ENCODE assay signal across 2 cellular contexts in genomic region chr14:90298230-90298629, GRCh38.
TF ChIP-seq lines count a peak whose summit lies in the region.

No MANE protein-coding gene starts in this region.

TF ChIP-seq in IMR-90, 13 proteins besides CTCF, POLR2A, EP300 and RAD21:
- TF ChIP-seq ELK1 (IDR thresholded peaks at IDR 0.05; ENCODE audit: borderline replicate concordance, low read depth, low read length) (no peak), SMC3 (IDR thresholded peaks at IDR 0.05; ENCODE audit: low read depth, low read length) (no peak), MAZ (IDR thresholded peaks at IDR 0.05; ENCODE audit: borderline replicate concordance, low read depth, low read length) (no peak), RCOR1 (IDR thresholded peaks at IDR 0.05; ENCODE audit: insufficient replicate concordance, low read length) (no peak), MAFK (IDR thresholded peaks at IDR 0.05; ENCODE audit: low read depth, low read length) (peak; percentile 56), BHLHE40 (IDR thresholded peaks at IDR 0.05; ENCODE audit: low read depth, low read length) (no peak), RFX5 (IDR thresholded peaks at IDR 0.05; ENCODE audit: low read depth, low read length) (no peak)
- TF ChIP-seq, protein P1, sequence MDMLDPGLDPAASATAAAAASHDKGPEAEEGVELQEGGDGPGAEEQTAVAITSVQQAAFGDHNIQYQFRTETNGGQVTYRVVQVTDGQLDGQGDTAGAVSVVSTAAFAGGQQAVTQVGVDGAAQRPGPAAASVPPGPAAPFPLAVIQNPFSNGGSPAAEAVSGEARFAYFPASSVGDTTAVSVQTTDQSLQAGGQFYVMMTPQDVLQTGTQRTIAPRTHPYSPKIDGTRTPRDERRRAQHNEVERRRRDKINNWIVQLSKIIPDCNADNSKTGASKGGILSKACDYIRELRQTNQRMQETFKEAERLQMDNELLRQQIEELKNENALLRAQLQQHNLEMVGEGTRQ (IDR thresholded peaks at IDR 0.05; ENCODE audit: low read depth, low read length) = no peak
TF ChIP-seq in IMR-90: peak in this region for 1.

TF ChIP-seq in HepG2, 621 proteins besides CTCF, POLR2A, EP300 and RAD21:
- TF ChIP-seq U2AF1 (optimal IDR thresholded peaks at IDR 0.05; ENCODE audit: low read depth, low read length) (no peak), ZNF780A (CRISPR knock-in tag; IDR thresholded peaks at IDR 0.05) (no peak), MAFF (IDR thresholded peaks at IDR 0.05; ENCODE audit: low read depth, low read length) (peak; percentile 51), MAFK (conservative IDR thresholded peaks at IDR 0.05 in 1 of 2, IDR thresholded peaks at IDR 0.05 in 1 of 2; ENCODE audit: low read length in 2 of 2) (peak; percentile 45 to 77; a peak in 3 of 4 replicates)
